In the genomic region with DNA sequence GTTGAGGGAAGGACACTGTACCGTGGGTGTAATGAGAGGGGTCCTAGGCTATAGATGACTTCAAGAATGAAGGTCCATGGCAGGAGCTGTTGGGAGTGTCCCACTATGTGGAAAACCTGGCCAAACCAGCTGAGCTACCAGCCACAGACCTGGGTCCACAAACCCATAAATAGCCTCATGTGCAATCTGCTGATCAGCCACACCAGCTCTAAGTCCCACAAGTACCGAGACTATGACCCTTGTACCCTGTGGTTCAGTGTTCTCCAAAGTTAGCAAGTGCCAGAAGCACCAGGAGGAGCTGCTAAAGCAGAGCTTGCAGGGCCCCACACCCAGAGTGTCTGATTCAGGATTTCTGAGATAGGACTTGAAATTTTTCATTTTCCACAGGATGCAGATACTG, we compare ENCODE assay signal across 18 cellular contexts.
"Had no signal": no experiment of that assay in that cellular context is flagged by ENCODE, and none has a peak within 500 bp of the region (broad histone marks: within the 10 kb centered on the region; RNA-seq: fewer than 3 reads in every experiment).

No MANE protein-coding gene starts in this region.

- H3K4me3 ChIP-seq: adrenal gland, breast epithelium, heart left ventricle, testis, upper lobe of left lung had no signal

- H3K9me3 ChIP-seq: adrenal gland, breast epithelium, heart left ventricle, testis, upper lobe of left lung had no signal

- ATAC-seq: activated naive CD4-positive, alpha-beta T cell treated with anti-CD3 and anti-CD28 coated beads, Interleukin-2, amount 50 U/mL, for 72 hours; activated T-cell treated with anti-CD3 and anti-CD28 coated beads, Interleukin-2, amount 50 U/mL, for 72 hours; heart left ventricle had no signal

- H3K4me3 Mint-ChIP-seq: activated T-cell treated with anti-CD3 and anti-CD28 coated beads, Interleukin-2, amount 50 U/mL, for 72 hours; mesothelial cell of epicardium had no signal

- DNase-seq: activated CD4-positive, alpha-beta T cell treated with anti-CD3 and anti-CD28 coated beads for 1 hour; activated CD4-positive, alpha-beta T cell treated with anti-CD3 and anti-CD28 coated beads, Interleukin-2, amount 50 U/mL, for 4 hours; activated effector memory CD4-positive, alpha-beta T cell treated with anti-CD3 and anti-CD28 coated beads, Interleukin-2, amount 50 U/mL, for 16 hours; activated T-cell treated with anti-CD3 and anti-CD28 coated beads, Interleukin-2, amount 50 U/mL, for 72 hours; adrenal gland; cortex of kidney; effector CD4-positive, alpha-beta T cell; heart left ventricle; occipital lobe; T-helper 2 cell; testis; WERI-Rb-1 had no signal

- H3K36me3 ChIP-seq: adrenal gland, breast epithelium, heart left ventricle, upper lobe of left lung, WERI-Rb-1 had no signal

- FAIRE-seq: astrocyte, frontal cortex had no signal

- H3K9me3 Mint-ChIP-seq: activated naive CD4-positive, alpha-beta T cell treated with anti-CD3 and anti-CD28 coated beads, Interleukin-2, amount 50 U/mL, for 72 hours; activated T-cell treated with anti-CD3 and anti-CD28 coated beads, Interleukin-2, amount 50 U/mL, for 72 hours; mesothelial cell of epicardium had no signal

- H3K4me1 ChIP-seq: adrenal gland, breast epithelium, heart left ventricle, testis, upper lobe of left lung had no signal

- H3K27ac Mint-ChIP-seq: activated T-cell treated with anti-CD3 and anti-CD28 coated beads, Interleukin-2, amount 50 U/mL, for 72 hours; mesothelial cell of epicardium had no signal

- H3K27me3 ChIP-seq: adrenal gland, breast epithelium, testis, upper lobe of left lung had no signal

- H3K36me3 Mint-ChIP-seq: activated naive CD4-positive, alpha-beta T cell treated with anti-CD3 and anti-CD28 coated beads, Interleukin-2, amount 50 U/mL, for 72 hours; mesothelial cell of epicardium had no signal

- H3K27ac ChIP-seq: adrenal gland, breast epithelium, heart left ventricle, testis, upper lobe of left lung, WERI-Rb-1 had no signal
